Comparison of ENCODE assay signal across 9 cellular contexts in the genomic region with DNA sequence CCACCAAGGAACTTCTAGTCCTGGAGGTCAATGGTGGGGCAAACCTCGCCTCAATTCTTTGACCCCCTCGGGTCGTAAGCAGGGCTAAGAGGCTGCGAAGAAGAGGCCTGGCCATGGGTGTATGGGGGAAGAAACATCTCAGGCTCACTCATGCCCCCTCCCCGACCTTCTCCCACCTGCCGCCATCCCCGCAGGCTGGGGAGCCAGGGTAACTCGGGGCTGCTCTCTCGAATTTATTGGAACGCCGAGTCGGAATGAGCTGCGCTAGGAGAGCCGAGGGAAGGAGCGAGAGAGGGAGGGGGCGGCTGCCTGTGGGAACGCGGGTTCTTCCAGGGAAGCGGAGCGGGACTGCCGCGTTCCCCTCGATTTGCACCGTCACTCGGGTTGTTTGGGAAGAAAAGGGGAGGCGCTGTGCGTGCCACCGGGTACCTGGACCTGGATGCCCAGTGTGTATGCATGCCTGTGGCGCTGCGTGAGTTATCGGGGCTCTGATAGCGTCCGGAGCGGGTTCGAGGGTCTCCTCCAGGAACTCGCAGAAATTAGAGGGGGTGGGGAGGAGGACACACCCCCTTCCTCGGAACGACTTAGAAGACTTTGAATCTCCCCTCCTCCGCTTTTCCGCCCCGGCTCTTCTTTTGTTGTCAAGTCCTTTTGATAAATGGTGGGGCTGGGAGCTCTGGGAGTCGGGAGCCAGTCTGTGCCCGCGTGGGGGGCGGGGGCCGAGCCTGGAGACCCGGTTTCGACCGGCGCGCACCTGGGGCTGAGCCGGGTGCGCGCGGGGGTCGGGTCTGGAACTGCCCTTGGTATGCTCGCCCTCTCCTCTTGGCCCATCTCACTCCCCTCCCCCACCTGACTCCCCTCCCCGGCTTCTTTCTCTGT. TPM values are rescaled to one million over a fixed set of nuclear protein-coding genes. Genes with fewer than 3 reads are reported as not detected.
DNase-seq lines count a peak whose midpoint lies in the region; ATAC-seq, FAIRE-seq and TF ChIP-seq lines count a peak whose summit lies in the region.
"Had no signal": no experiment of that assay in that cellular context is flagged by ENCODE, and none has a peak within 500 bp of the region (broad histone marks: within the 10 kb centered on the region; RNA-seq: fewer than 3 reads in every experiment).

No MANE protein-coding gene starts in this region.

- no peak for TF ChIP-seq POLR2A in H54 (IDR thresholded peaks at IDR 0.05; ENCODE audit: low read depth, low read length)

- H3K27me3 Mint-ChIP-seq in stimulated activated naive B cell treated with anti-CD40 and anti-IgM and Interleukin-4, amounts not matched to agents 10 μg/mL and 1 μg/mL and 100 μg/mL, for 72 hours = peaks cover 64 to 92% of the 10 kb centered on the region in 2 donors

- in situ Hi-C loops in astrocyte of the spinal cord (cut with HindIII; ENCODE audit: low sequenced_read_pairs) = no loop called here

- DNase-seq in NCI-H2107 (lab: John Stamatoyannopoulos, UW) (peak; percentile 6), NCI-H2107 treated with DMSO at 0.1 percent for 48 hours (lab: John Stamatoyannopoulos, UW; ENCODE audit: unreplicated experiment) (no peak), NCI-H146 (lab: John Stamatoyannopoulos, UW) (peak; percentile 75), astrocyte of the spinal cord (ENCODE audit: low read depth, low spot score) (peak; percentile 30), kidney epithelial cell (ENCODE audit: low read depth) (no peak), H54 (ENCODE audit: insufficient read length, low spot score) (no peak)
- DNase-seq in stimulated activated naive B cell treated with anti-CD40 and anti-IgM and Interleukin-4, amounts not matched to agents 10 μg/mL and 1 μg/mL and 100 μg/mL, for 72 hours = no peak

- H3K27ac Mint-ChIP-seq in stimulated activated naive B cell treated with anti-CD40 and anti-IgM and Interleukin-4, amounts not matched to agents 10 μg/mL and 1 μg/mL and 100 μg/mL, for 72 hours = peak overlapping the region; percentile 10
- H3K27ac Mint-ChIP-seq: activated naive CD4-positive, alpha-beta T cell treated with anti-CD3 and anti-CD28 coated beads, Interleukin-2, amount 50 U/mL, for 72 hours had no signal

- H3K36me3 Mint-ChIP-seq in stimulated activated naive B cell treated with anti-CD40 and anti-IgM and Interleukin-4, amounts not matched to agents 10 μg/mL and 1 μg/mL and 100 μg/mL, for 72 hours = peaks cover 3 to 7% of the 10 kb centered on the region in 2 donors

- TF ChIP-seq CTCF in astrocyte of the spinal cord (IDR thresholded peaks at IDR 0.05; ENCODE audit: low read depth, low read length) = no peak
- no peak for TF ChIP-seq CTCF in kidney epithelial cell (IDR thresholded peaks at IDR 0.05; ENCODE audit: insufficient read depth, low read length, poor library complexity, severe bottlenecking)

- H3K4me3 Mint-ChIP-seq in stimulated activated naive B cell treated with anti-CD40 and anti-IgM and Interleukin-4, amounts not matched to agents 10 μg/mL and 1 μg/mL and 100 μg/mL, for 72 hours = peak overlapping the region; percentile 82 to 87

- H3K36me3 ChIP-seq in kidney epithelial cell (ENCODE audit: control insufficient read depth, insufficient read depth, low read length) = peaks cover 5% of the 10 kb centered on the region

- no peaks in the 10 kb centered on the region for H3K27me3 ChIP-seq in kidney epithelial cell (ENCODE audit: control insufficient read depth, insufficient read depth, low read length)

- FAIRE-seq in H54 (lab: Jason Lieb, UNC) = no peak

- peak overlapping the region; percentile 99 for H3K4me3 ChIP-seq in astrocyte of the spinal cord (ENCODE audit: low read depth, low read length)
- H3K4me3 ChIP-seq in kidney epithelial cell (ENCODE audit: low read depth, low read length) = peak overlapping the region; percentile 91

- no peak for ATAC-seq in stimulated activated naive B cell treated with anti-CD40 and anti-IgM and Interleukin-4, amounts not matched to agents 10 μg/mL and 1 μg/mL and 100 μg/mL, for 72 hours (replicated peaks)
- no peak for ATAC-seq in GM21528 (IDR thresholded peaks at IDR 0.05; ENCODE audit: low FRiP score, unreplicated experiment)

- H3K9me3 Mint-ChIP-seq in stimulated activated naive B cell treated with anti-CD40 and anti-IgM and Interleukin-4, amounts not matched to agents 10 μg/mL and 1 μg/mL and 100 μg/mL, for 72 hours = peaks cover 4% of the 10 kb centered on the region in 2 donors

- H3K4me1 Mint-ChIP-seq in stimulated activated naive B cell treated with anti-CD40 and anti-IgM and Interleukin-4, amounts not matched to agents 10 μg/mL and 1 μg/mL and 100 μg/mL, for 72 hours = peaks cover 26 to 52% of the 10 kb centered on the region in 2 donors

RNA-seq across cellular contexts. Expression of gene ZNF503, which starts 1.8 kb away (rescaled TPM):
- total RNA-seq in kidney epithelial cell = 13.8 and 16.8 TPM in 2 replicates

RNA-seq across cellular contexts. Expression of gene LRMDA, which starts 28.0 kb away (rescaled TPM):
- 18.7 and 24.3 TPM in 2 replicates for total RNA-seq in kidney epithelial cell
- total RNA-seq: activated naive CD4-positive, alpha-beta T cell treated with anti-CD3 and anti-CD28 coated beads, Interleukin-2, amount 50 U/mL, for 72 hours had no signal

Comparison
In these comparisons a context has a peak if more than half of its experiments do, and no peak if none do; other contexts are left out.
1. DNase-seq: peak in NCI-H2107 (single experiment), NCI-H146 (single experiment) and astrocyte of the spinal cord (single experiment); none in NCI-H2107 treated with DMSO at 0.1 percent for 48 hours (single experiment), kidney epithelial cell (single experiment), stimulated activated naive B cell treated with anti-CD40 and anti-IgM and Interleukin-4, amounts not matched to agents 10 μg/mL and 1 μg/mL and 100 μg/mL, for 72 hours (single experiment) and H54 (single experiment).